Comparison of ENCODE assay signal across 8 cellular contexts in genomic region chr6:28142446-28142845, GRCh38. TPM values are rescaled to one million over a fixed set of nuclear protein-coding genes. Genes with fewer than 3 reads are reported as not detected.
A peak's percentile ranks its signal among the peaks of the same experiment; 100 is the strongest.
DNase-seq lines count a peak whose midpoint lies in the region; ATAC-seq, FAIRE-seq and TF ChIP-seq lines count a peak whose summit lies in the region.

No MANE protein-coding gene starts in this region.

- no peak for FAIRE-seq in RCC 7860 (lab: Jason Lieb, UNC)

- DNase-seq in GM03348 (ENCODE audit: low spot score): peak; percentile 40
- no peak for DNase-seq in Peyer's patch
- DNase-seq in epithelial cell of proximal tubule (ENCODE audit: low read depth): no peak
- DNase-seq in RCC 7860 (ENCODE audit: low spot score): no peak

- H3K27ac ChIP-seq in Peyer's patch (peak overlapping the region in 1 of 4 donors; percentile 73), parathyroid adenoma (no peak overlapping the region)

- ATAC-seq in HG03159 (IDR thresholded peaks at IDR 0.05; ENCODE audit: unreplicated experiment): no peak
- no peak for ATAC-seq in GM18519 (IDR thresholded peaks at IDR 0.05; ENCODE audit: low FRiP score, unreplicated experiment)
- no peak for ATAC-seq in GM19395 (IDR thresholded peaks at IDR 0.05; ENCODE audit: unreplicated experiment)

- peak overlapping the region; percentile 79 for H3K4me2 ChIP-seq in parathyroid adenoma (ENCODE audit: low read length)

- H3K4me1 ChIP-seq in Peyer's patch (peaks cover 0 to 23% (median 8%) of the 10 kb centered on the region in 4 donors), parathyroid adenoma (peaks cover 6% of the 10 kb centered on the region)

- H2AFZ ChIP-seq in parathyroid adenoma: peak overlapping the region; percentile 92

- peak overlapping the region; percentile 74 for H3K9ac ChIP-seq in parathyroid adenoma

- H3K4me3 ChIP-seq in Peyer's patch (peak overlapping the region; percentile 66 to 90 (median 68)), epithelial cell of proximal tubule (ENCODE audit: low read depth, low read length) (peak overlapping the region; percentile 89), parathyroid adenoma (ENCODE audit: low read depth, low read length) (peak overlapping the region; percentile 94)

- peaks cover 15% of the 10 kb centered on the region for H3K79me2 ChIP-seq in parathyroid adenoma

- TF ChIP-seq CTCF in Peyer's patch (IDR thresholded peaks at IDR 0.05) (no peak), epithelial cell of proximal tubule (conservative IDR thresholded peaks at IDR 0.05; ENCODE audit: low read depth, low read length) (no peak), parathyroid adenoma (IDR thresholded peaks at IDR 0.05) (no peak)

- H3K9me3 ChIP-seq in Peyer's patch: no peaks in the 10 kb centered on the region
- H3K9me3 ChIP-seq in parathyroid adenoma (ENCODE audit: control insufficient read depth, low read length): no peaks in the 10 kb centered on the region

- no peak for TF ChIP-seq POLR2A in Peyer's patch (IDR thresholded peaks at IDR 0.05)

- H3K36me3 ChIP-seq in Peyer's patch (peaks cover 0 to 12% (median 0%) of the 10 kb centered on the region in 3 donors), parathyroid adenoma (ENCODE audit: control insufficient read depth, insufficient read depth, low read length) (no peaks in the 10 kb centered on the region)

- H3K27me3 ChIP-seq in Peyer's patch (no peaks in the 10 kb centered on the region), parathyroid adenoma (ENCODE audit: control insufficient read depth, insufficient read depth, low read length) (no peaks in the 10 kb centered on the region)

RNA-seq across cellular contexts. Expression of gene ZKSCAN8, which starts 0.8 kb away (rescaled TPM):
- total RNA-seq in Peyer's patch (10 to 100 TPM in 3 of 4 donors, 1 to 10 TPM in 1; 5.6 to 26.4 (median 15.5) TPM), epithelial cell of proximal tubule (5.0 and 8.4 TPM in 2 replicates)

RNA-seq across cellular contexts. Expression of gene ZSCAN16, which starts 18.0 kb away (rescaled TPM):
- total RNA-seq in Peyer's patch: 10 to 100 TPM in 2 of 4 donors, 1 to 10 TPM in 2; 7.0 to 22.3 (median 12.6) TPM
- total RNA-seq in epithelial cell of proximal tubule: 6.7 and 7.4 TPM in 2 replicates
